Comparison of ENCODE assay signal across 24 cellular contexts in genomic region chr2:196073521-196073920, GRCh38.
"Had no signal": no experiment of that assay in that cellular context is flagged by ENCODE, and none has a peak within 500 bp of the region (broad histone marks: within the 10 kb centered on the region; RNA-seq: fewer than 3 reads in every experiment).

No MANE protein-coding gene starts in this region.

- H3K9me3 Mint-ChIP-seq: activated B cell treated with CpG ODN at 0.5 μM for 24 hours; activated CD4-positive, alpha-beta memory T cell treated with anti-CD3 and anti-CD28 coated beads for 36 hours; activated naive CD8-positive, alpha-beta T cell treated with anti-CD3 and anti-CD28 coated beads for 36 hours; mesothelial cell of epicardium; nephron had no signal

- H3K27ac ChIP-seq: cardiac muscle cell, foreskin keratinocyte, left ventricle myocardium inferior, neutrophil, ovary, prostate gland, right atrium auricular region, thyroid gland had no signal

- ATAC-seq: foreskin keratinocyte; stimulated activated naive CD8-positive, alpha-beta T cell treated with anti-CD3 and anti-CD28 coated beads, Interleukin-15, Interleukin-2, amounts not matched to agents 100 U/mL and 50 U/mL, for 24 hours; T-helper 17 cell had no signal

- H3K4me1 ChIP-seq: foreskin keratinocyte, prostate gland had no signal

- H3K27ac Mint-ChIP-seq: activated B cell treated with CpG ODN at 0.5 μM for 24 hours; activated CD4-positive, alpha-beta memory T cell treated with anti-CD3 and anti-CD28 coated beads for 36 hours; activated naive CD8-positive, alpha-beta T cell treated with anti-CD3 and anti-CD28 coated beads for 36 hours; mesothelial cell of epicardium; nephron; T-helper 17 cell had no signal

- H3K4me1 Mint-ChIP-seq: nephron had no signal

- H3K4me3 ChIP-seq: cardiac muscle cell, left ventricle myocardium inferior, ovary, prostate gland, right atrium auricular region, thyroid gland had no signal

- H3K4me3 Mint-ChIP-seq: activated B cell treated with CpG ODN at 0.5 μM for 24 hours; activated CD4-positive, alpha-beta memory T cell treated with anti-CD3 and anti-CD28 coated beads for 36 hours; activated naive CD8-positive, alpha-beta T cell treated with anti-CD3 and anti-CD28 coated beads for 36 hours; mesothelial cell of epicardium; nephron; T-helper 17 cell had no signal

- H3K36me3 ChIP-seq: cardiac muscle cell, left ventricle myocardium inferior, neutrophil, ovary, prostate gland, right atrium auricular region, thyroid gland had no signal

- H3K27me3 Mint-ChIP-seq: activated B cell treated with CpG ODN at 0.5 μM for 24 hours; activated CD4-positive, alpha-beta memory T cell treated with anti-CD3 and anti-CD28 coated beads for 36 hours; activated naive CD8-positive, alpha-beta T cell treated with anti-CD3 and anti-CD28 coated beads for 36 hours; T-helper 17 cell had no signal

- FAIRE-seq: endometrium had no signal

- H3K9me3 ChIP-seq: left ventricle myocardium inferior, neutrophil, ovary, prostate gland, right atrium auricular region, thyroid gland had no signal

- H3K27me3 ChIP-seq: foreskin keratinocyte, neutrophil, ovary, right atrium auricular region, thyroid gland had no signal

- DNase-seq: activated B cell treated with CpG ODN at 0.5 μM for 24 hours; activated CD4-positive, alpha-beta memory T cell treated with anti-CD3 and anti-CD28 coated beads for 36 hours; activated CD4-positive, alpha-beta T cell treated with anti-CD3 and anti-CD28 coated beads for 4 hours; activated naive CD4-positive, alpha-beta T cell treated with Interleukin-2 at 50 U/mL for 16 hours; activated naive CD8-positive, alpha-beta T cell treated with anti-CD3 and anti-CD28 coated beads for 36 hours; activated T-cell treated with anti-CD3 and anti-CD28 coated beads, Interleukin-2, amount 50 U/mL, for 48 hours; amniotic stem cell; foreskin keratinocyte; kidney glomerular epithelial cell; left ventricle myocardium inferior; mammary epithelial cell; ovary; stimulated activated CD4-positive, alpha-beta T cell treated with anti-CD3 and anti-CD28 coated beads, Interleukin-12 subunit alpha, Interleukin-12 subunit beta, amount 100 ng/mL, for 4 hours; stimulated activated CD4-positive, alpha-beta T cell treated with anti-CD3 and anti-CD28 coated beads, Interleukin-4, amount 100 ng/mL, for 4 hours; stimulated activated naive CD8-positive, alpha-beta T cell treated with anti-CD3 and anti-CD28 coated beads, Interleukin-15, Interleukin-2, amounts not matched to agents 100 U/mL and 50 U/mL, for 24 hours; T-helper 17 cell; thyroid gland had no signal

- H3K36me3 Mint-ChIP-seq: activated CD4-positive, alpha-beta memory T cell treated with anti-CD3 and anti-CD28 coated beads for 36 hours; activated naive CD8-positive, alpha-beta T cell treated with anti-CD3 and anti-CD28 coated beads for 36 hours; mesothelial cell of epicardium had no signal
